ENCODE assay signal across 8 cellular contexts in the genomic region with DNA sequence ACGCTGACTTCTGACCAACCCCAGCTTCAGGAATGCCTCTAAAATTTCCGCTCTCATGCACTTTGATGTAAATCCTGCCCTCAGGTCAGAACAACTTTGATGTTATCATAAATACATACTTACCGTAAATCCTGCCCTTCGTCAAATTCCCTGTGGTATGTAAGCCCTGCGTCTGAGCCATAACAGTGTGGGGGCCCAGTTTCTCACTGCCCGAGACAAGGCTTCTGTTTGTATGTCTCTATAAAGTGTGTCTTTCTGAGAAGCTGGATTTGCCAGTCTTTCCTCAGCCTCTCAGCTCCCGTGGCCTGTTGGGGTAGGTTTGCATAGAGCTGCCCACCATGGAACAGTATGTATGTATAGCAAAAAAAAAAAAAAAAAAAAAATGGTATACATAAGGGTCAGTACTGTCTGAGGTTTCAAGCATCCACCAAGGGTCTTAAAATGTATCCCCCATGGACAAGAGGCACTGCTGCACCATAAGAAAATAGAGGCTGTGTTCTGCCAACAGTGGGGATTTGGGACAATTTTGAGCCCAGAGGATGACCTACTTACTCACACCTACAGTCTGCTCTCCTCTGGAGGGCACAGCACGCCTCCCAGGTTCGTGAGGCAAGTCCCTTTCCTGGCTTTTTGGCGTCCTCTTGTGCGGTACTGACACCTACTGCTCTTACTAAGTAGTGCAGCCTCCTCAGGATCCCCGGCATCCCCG. TPM values are rescaled to one million over a fixed set of nuclear protein-coding genes. Genes with fewer than 3 reads are reported as not detected.
DNase-seq lines count a peak whose midpoint lies in the region; ATAC-seq and TF ChIP-seq lines count a peak whose summit lies in the region.

No MANE protein-coding gene starts in this region.

- H3K27me3 Mint-ChIP-seq in activated CD4-positive, alpha-beta T cell treated with anti-CD3 and anti-CD28 coated beads for 36 hours, result no peaks in the 10 kb centered on the region

- in situ Hi-C loops in GM13976 (cut with MboI; ENCODE audit: low sequenced_read_pairs, unreplicated experiment), result no loop called here

- ATAC-seq in HG03342 (IDR thresholded peaks at IDR 0.05; ENCODE audit: unreplicated experiment) (peak; percentile 65), left colon (peak; percentile 99), GM18520 (IDR thresholded peaks at IDR 0.05; ENCODE audit: unreplicated experiment) (no peak)
- ATAC-seq in activated CD4-positive, alpha-beta T cell treated with anti-CD3 and anti-CD28 coated beads for 36 hours, result peak; percentile 97

- peak; percentile 87 for TF ChIP-seq CTCF in GM13976 (IDR thresholded peaks at IDR 0.05; ENCODE audit: borderline replicate concordance, control extremely low read depth, extremely low read depth, insufficient read depth, missing control alignments)

- CTCF ChIA-PET in activated CD4-positive, alpha-beta T cell treated with anti-CD3 and anti-CD28 coated beads for 36 hours (lab: Charles Lee), result interaction anchor here (0.6 to 19.5 kb wide), 29 partner anchors 9 to 1254 kb away, joined by 3 to 517 read pairs (median 4); partner anchors contain the start of genes PRMT7, SLC7A6 and SLC7A6OS

- peaks cover 40% of the 10 kb centered on the region for H3K36me3 Mint-ChIP-seq in activated CD4-positive, alpha-beta T cell treated with anti-CD3 and anti-CD28 coated beads for 36 hours (ENCODE audit: low read depth)

- DNase-seq in GM13976 (ENCODE audit: low spot score), result peak; percentile 84
- peak; percentile 88 for DNase-seq in NCI-H460 (ENCODE audit: extremely low read depth, low read depth)
- peak; percentile 87 for DNase-seq in activated CD4-positive, alpha-beta T cell treated with anti-CD3 and anti-CD28 coated beads for 36 hours
- DNase-seq in cerebellum (ENCODE audit: low spot score), result peak; percentile 94
- DNase-seq in left colon, result peak; percentile 68 to 78
- peak; percentile 71 to 73 for DNase-seq in stimulated activated CD4-positive, alpha-beta T cell treated with anti-CD3 and anti-CD28 coated beads, Interleukin-2, amount 100 ng/mL, for 48 hours

- POLR2A ChIA-PET in activated CD4-positive, alpha-beta T cell treated with anti-CD3 and anti-CD28 coated beads for 36 hours (lab: Charles Lee), result no interaction called here

- intact Hi-C loops in activated CD4-positive, alpha-beta T cell treated with anti-CD3 and anti-CD28 coated beads for 36 hours (cut with DNase I, micrococcal nuclease), result loop anchor here (1.0 to 5.0 kb wide), 4 partner anchors 17 to 236 kb away; partner anchors contain the start of gene PRMT7 (in 1 of the 2)
- intact Hi-C loops in left colon (cut with DNase I, micrococcal nuclease), result loop anchor here in 1 of 2 donors (2.0 kb wide), 1 partner anchor 68 kb away; no protein-coding TSS in a partner anchor

- H3K27ac Mint-ChIP-seq in activated CD4-positive, alpha-beta T cell treated with anti-CD3 and anti-CD28 coated beads for 36 hours, result peak overlapping the region; percentile 40

- H3K4me1 Mint-ChIP-seq in activated CD4-positive, alpha-beta T cell treated with anti-CD3 and anti-CD28 coated beads for 36 hours, result peaks cover 26% of the 10 kb centered on the region

- H3K4me3 Mint-ChIP-seq in activated CD4-positive, alpha-beta T cell treated with anti-CD3 and anti-CD28 coated beads for 36 hours, result no peak overlapping the region

- H3K9me3 Mint-ChIP-seq in activated CD4-positive, alpha-beta T cell treated with anti-CD3 and anti-CD28 coated beads for 36 hours (ENCODE audit: low read depth), result no peaks in the 10 kb centered on the region

RNA-seq across cellular contexts. Expression of gene PRMT7, which starts 17.5 kb away (rescaled TPM):
- 39.4 and 51.7 TPM in 2 replicates for total RNA-seq in NCI-H460 (2014; rRNA removed; shearing (Covaris generic))
- polyA plus RNA-seq in NCI-H460 (2014; cell fraction: nucleus; rRNA removed), result 197 and 239 TPM in 2 replicates
- total RNA-seq in activated CD4-positive, alpha-beta T cell treated with anti-CD3 and anti-CD28 coated beads for 36 hours, result 10 to 100 TPM; 62.7 to 70.7 TPM
- total RNA-seq in cerebellum (50.8 TPM), left colon (10 to 100 TPM; 26.3 to 27.7 TPM)

RNA-seq across cellular contexts. Expression of gene SLC7A6OS, which starts 17.6 kb away (rescaled TPM):
- total RNA-seq in NCI-H460 (2014; rRNA removed; shearing (Covaris generic)), result 18.2 and 21.0 TPM in 2 replicates
- polyA plus RNA-seq in NCI-H460 (2014; cell fraction: nucleus; rRNA removed), result 38.2 and 42.0 TPM in 2 replicates
- total RNA-seq in activated CD4-positive, alpha-beta T cell treated with anti-CD3 and anti-CD28 coated beads for 36 hours, result 10 to 100 TPM; 17.4 to 21.7 TPM
- total RNA-seq in cerebellum (18.6 TPM), left colon (10 to 100 TPM; 13.9 to 15.4 TPM)
